ENCODE assay signal across 9 cellular contexts in the genomic region with DNA sequence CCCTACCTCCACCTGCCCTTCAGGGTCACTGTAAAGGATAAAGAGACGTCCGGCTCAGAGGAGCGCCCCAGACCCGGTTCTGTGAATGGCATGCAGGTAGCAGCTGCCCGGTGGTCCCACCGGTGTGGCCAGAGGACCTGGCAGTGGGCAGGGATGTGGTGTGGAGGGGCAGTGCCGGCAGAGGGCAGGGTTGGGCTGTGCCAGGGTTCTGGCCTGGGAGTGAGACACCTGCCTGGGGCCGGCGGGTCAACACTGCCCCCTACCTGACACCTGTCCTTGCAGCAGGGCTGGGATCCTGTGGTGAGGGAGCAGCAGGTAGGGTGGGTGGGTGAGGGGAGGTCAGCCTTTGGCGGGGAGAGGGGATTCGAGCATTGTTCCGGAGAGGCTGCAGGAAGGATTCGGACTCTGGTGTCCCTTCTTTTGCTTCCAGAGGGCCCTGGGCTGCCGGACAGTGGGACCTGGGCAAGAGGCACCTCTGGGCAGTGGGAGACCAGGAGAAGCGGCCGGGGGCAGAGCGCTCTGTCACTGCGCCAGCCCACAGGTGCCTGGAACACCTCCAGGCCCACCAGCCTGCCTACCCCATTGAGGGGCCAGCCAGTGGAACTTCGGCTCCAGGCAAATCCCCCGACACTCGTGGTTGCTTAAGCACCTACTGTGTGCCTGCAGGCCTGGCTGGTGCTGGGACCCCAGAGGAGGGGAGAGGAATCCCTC. TPM values are rescaled to one million over a fixed set of nuclear protein-coding genes. Genes with fewer than 3 reads are reported as not detected.
DNase-seq lines count a peak whose midpoint lies in the region; ATAC-seq, FAIRE-seq and TF ChIP-seq lines count a peak whose summit lies in the region.
"Had no signal": no experiment of that assay in that cellular context is flagged by ENCODE, and none has a peak within 500 bp of the region (broad histone marks: within the 10 kb centered on the region; RNA-seq: fewer than 3 reads in every experiment).

No MANE protein-coding gene starts in this region.

- peak overlapping the region; percentile 43 to 55 for H3K9ac ChIP-seq in kidney (ENCODE audit: low read length in 2 of 2)

- no peak for FAIRE-seq in kidney (lab: Jason Lieb, UNC)

- peak overlapping the region; percentile 48 to 79 (median 60) for H3K4me3 ChIP-seq in breast epithelium
- peak overlapping the region; percentile 36 to 40 for H3K4me3 ChIP-seq in kidney (ENCODE audit: low read length in 2 of 2)

- TF ChIP-seq CTCF in breast epithelium (IDR thresholded peaks at IDR 0.05) (peak; percentile 66 to 92 (median 72)), kidney (IDR thresholded peaks at IDR 0.05; ENCODE audit: borderline replicate concordance, extremely low read depth, insufficient read depth) (peak; percentile 90)

- intact Hi-C loops in breast epithelium (cut with DNase I; ENCODE audit: low total_unique reads) = no loop called here
- intact Hi-C loops in kidney (cut with DNase I) = no loop called here

- H3K4me1 ChIP-seq in breast epithelium = peaks cover 4 to 8% of the 10 kb centered on the region in 2 donors
- peaks cover 3 to 11% of the 10 kb centered on the region in 2 donors for H3K4me1 ChIP-seq in kidney (ENCODE audit: control insufficient read depth in 1 of 2, insufficient read depth in 1 of 2, low read depth in 1 of 2, low read length in 2 of 2)

- ATAC-seq in HG03196 (IDR thresholded peaks at IDR 0.05; ENCODE audit: unreplicated experiment) = peak; percentile 46
- ATAC-seq in HG03457 (IDR thresholded peaks at IDR 0.05; ENCODE audit: unreplicated experiment) = no peak

- DNase-seq in NCI-H2227 (lab: John Stamatoyannopoulos, UW; ENCODE audit: unreplicated experiment) (peak; percentile 38), NCI-H2227 treated with DMSO at 0.1 percent for 48 hours (lab: John Stamatoyannopoulos, UW) (no peak), RPMI8226 (peak; percentile 83), breast epithelium (ENCODE audit: low spot score in 2 of 2) (peak; percentile 80 to 93), kidney (peak; percentile 94)
- DNase-seq in stimulated activated CD4-positive, alpha-beta T cell treated with anti-CD3 and anti-CD28 coated beads, Interleukin-4, amount 100 ng/mL, for 48 hours (ENCODE audit: low read depth in 2 of 2) = peak; percentile 34 to 36
- DNase-seq: DND-41 had no signal

- no peaks in the 10 kb centered on the region for H3K36me3 ChIP-seq in breast epithelium
- H3K36me3 ChIP-seq in kidney (ENCODE audit: control insufficient read depth in 1 of 2, insufficient read depth in 2 of 2, low read length in 2 of 2) = no peaks in the 10 kb centered on the region

- H3K9me3 ChIP-seq in breast epithelium = no peaks in the 10 kb centered on the region
- H3K9me3 ChIP-seq in kidney (ENCODE audit: control insufficient read depth in 1 of 2, low read length in 2 of 2) = no peaks in the 10 kb centered on the region

- no peaks in the 10 kb centered on the region for H3K27me3 ChIP-seq in breast epithelium

- TF ChIP-seq POLR2A in breast epithelium (IDR thresholded peaks at IDR 0.05) = no peak

- H3K27ac ChIP-seq in breast epithelium = peak overlapping the region; percentile 83 to 84
- H3K27ac ChIP-seq in kidney (ENCODE audit: low read depth in 2 of 2, low read length in 2 of 2) = peak overlapping the region in 1 of 2 donors; percentile 41

RNA-seq across cellular contexts. Expression of gene PHLDA2, which starts 1.6 kb away (rescaled TPM):
- 1 to 10 TPM in 2 of 3 donors, not detected in 1; 2.0 to 2.3 TPM for total RNA-seq in breast epithelium
- total RNA-seq in kidney = 19.7 TPM
- 9.0 TPM for polyA plus RNA-seq in kidney (ENCODE audit: insufficient read depth, low read depth, low replicate concordance)

RNA-seq across cellular contexts. Expression of gene CDKN1C, which starts 45.3 kb away (rescaled TPM):
- total RNA-seq in breast epithelium = 100 to 1,000 TPM in 1 of 3 donors, 10 to 100 TPM in 2; 48.2 to 136 (median 88.8) TPM
- total RNA-seq in kidney = 54.8 TPM
- 192 TPM for polyA plus RNA-seq in kidney (ENCODE audit: insufficient read depth, low read depth, low replicate concordance)
